In genomic region chr1:206503591-206504362, GRCh38 we compare ENCODE assay signal across 8 cellular contexts. TPM values are rescaled to one million over a fixed set of nuclear protein-coding genes. Genes with fewer than 3 reads are reported as not detected.
A peak's percentile ranks its signal among the peaks of the same experiment; 100 is the strongest.
DNase-seq lines count a peak whose midpoint lies in the region; ATAC-seq and TF ChIP-seq lines count a peak whose summit lies in the region.

No MANE protein-coding gene starts in this region.

- no peak overlapping the region for H3K4me3 Mint-ChIP-seq in activated naive CD4-positive, alpha-beta T cell treated with anti-CD3 and anti-CD28 coated beads, Interleukin-2, amount 50 U/mL, for 24 hours

- H3K27ac Mint-ChIP-seq in activated naive CD4-positive, alpha-beta T cell treated with anti-CD3 and anti-CD28 coated beads, Interleukin-2, amount 50 U/mL, for 24 hours, result peak overlapping the region; percentile 36

- no peaks in the 10 kb centered on the region for H3K9me3 Mint-ChIP-seq in activated naive CD4-positive, alpha-beta T cell treated with anti-CD3 and anti-CD28 coated beads, Interleukin-2, amount 50 U/mL, for 24 hours

- no peak overlapping the region for H3K4me3 ChIP-seq in choroid plexus epithelial cell (ENCODE audit: low read depth, low read length)

- H3K27me3 Mint-ChIP-seq in activated naive CD4-positive, alpha-beta T cell treated with anti-CD3 and anti-CD28 coated beads, Interleukin-2, amount 50 U/mL, for 24 hours, result peaks cover 2% of the 10 kb centered on the region

- in situ Hi-C loops in SK-MEL-5 (cut with HindIII; ENCODE audit: low pct_unique_long_range_greater_than_20kb, low sequenced_read_pairs), result no loop called here

- TF ChIP-seq CTCF in choroid plexus epithelial cell (conservative IDR thresholded peaks at IDR 0.05; ENCODE audit: low read depth, low read length), result no peak

- no peak for DNase-seq in activated naive CD4-positive, alpha-beta T cell (lab: John Stamatoyannopoulos, UW)
- peak; percentile 66 for DNase-seq in SK-MEL-5 (ENCODE audit: low read depth, low spot score)
- DNase-seq in choroid plexus epithelial cell (ENCODE audit: low read depth), result peak; percentile 98
- DNase-seq in pons (ENCODE audit: low spot score), result peak; percentile 46
- no peak for DNase-seq in NCI-H146 treated with DMSO at 0.1 percent for 48 hours (lab: John Stamatoyannopoulos, UW; ENCODE audit: unreplicated experiment)
- DNase-seq in NCI-H1105 treated with DMSO at 0.1 percent for 48 hours (lab: John Stamatoyannopoulos, UW), result no peak

- no peaks in the 10 kb centered on the region for H3K36me3 Mint-ChIP-seq in activated naive CD4-positive, alpha-beta T cell treated with anti-CD3 and anti-CD28 coated beads, Interleukin-2, amount 50 U/mL, for 24 hours

- ATAC-seq in HG03045 (IDR thresholded peaks at IDR 0.05; ENCODE audit: unreplicated experiment), result peak; percentile 61

- H3K4me1 Mint-ChIP-seq in activated naive CD4-positive, alpha-beta T cell treated with anti-CD3 and anti-CD28 coated beads, Interleukin-2, amount 50 U/mL, for 24 hours, result peaks cover 36% of the 10 kb centered on the region

RNA-seq across cellular contexts. Expression of gene RASSF5, which starts 3.6 kb away (rescaled TPM):
- 0.56 and 0.58 TPM in 2 replicates for total RNA-seq in SK-MEL-5 (2014; rRNA removed; shearing (Covaris generic))
- 1.6 and 4.1 TPM in 2 replicates for polyA plus RNA-seq in SK-MEL-5 (2015; cell fraction: cytosol; rRNA removed)
- 1.0 and 1.3 TPM in 2 replicates for polyA plus RNA-seq in SK-MEL-5 (2015; cell fraction: nucleus; rRNA removed)

RNA-seq across cellular contexts. Expression of gene IKBKE, which starts 33.5 kb away (rescaled TPM):
- 6.5 and 6.8 TPM in 2 replicates for total RNA-seq in SK-MEL-5 (2014; rRNA removed; shearing (Covaris generic))
- polyA plus RNA-seq in SK-MEL-5 (2015; cell fraction: cytosol; rRNA removed), result 5.4 and 6.7 TPM in 2 replicates
- polyA plus RNA-seq in SK-MEL-5 (2015; cell fraction: nucleus; rRNA removed), result 10.7 and 25.3 TPM in 2 replicates

Comparison
In these comparisons a context has a peak if more than half of its experiments do, and no peak if none do; other contexts are left out.
1. DNase-seq: peak in SK-MEL-5 (single experiment), choroid plexus epithelial cell (single experiment) and pons (single experiment); none in activated naive CD4-positive, alpha-beta T cell (0 of 4), NCI-H146 treated with DMSO at 0.1 percent for 48 hours (single experiment) and NCI-H1105 treated with DMSO at 0.1 percent for 48 hours (single experiment).